In genomic region chr7:117173001-117173400, GRCh38 we compare ENCODE assay signal across 22 cellular contexts.
"Had no signal": no experiment of that assay in that cellular context is flagged by ENCODE, and none has a peak within 500 bp of the region (broad histone marks: within the 10 kb centered on the region; RNA-seq: fewer than 3 reads in every experiment).

No MANE protein-coding gene starts in this region.

- H3K4me1 ChIP-seq: esophagus squamous epithelium, parathyroid adenoma, right lobe of liver, suprapubic skin had no signal

- H3K9ac ChIP-seq: parathyroid adenoma had no signal

- H3K27me3 ChIP-seq: esophagus squamous epithelium, heart right ventricle, right lobe of liver, suprapubic skin, tibial nerve had no signal

- H3K27ac ChIP-seq: esophagus squamous epithelium, heart right ventricle, parathyroid adenoma, right lobe of liver, skin epidermis, suprapubic skin, tibial nerve, VCaP had no signal

- ATAC-seq: activated CD4-positive, CD25-positive, alpha-beta regulatory T cell treated with anti-CD3 and anti-CD28 coated beads, Interleukin-2, amount 50 U/mL, for 24 hours; activated T-cell treated with anti-CD3 and anti-CD28 coated beads, Interleukin-2, amount 50 U/mL, for 72 hours; heart right ventricle; left lobe of liver; right lobe of liver; stimulated activated effector memory CD8-positive, alpha-beta T cell treated with anti-CD3 and anti-CD28 coated beads, Interleukin-12 subunit alpha, Interleukin-12 subunit beta, amount 100 ng/mL, for 72 hours; stimulated activated naive CD8-positive, alpha-beta T cell treated with anti-CD3 and anti-CD28 coated beads, Interleukin-15, amount 100 ng/mL, for 72 hours; T-cell had no signal

- DNase-seq: activated CD4-positive, alpha-beta memory T cell treated with anti-CD3 and anti-CD28 coated beads, Interleukin-2, amount 10 ng/mL, durations not matched to agents 7 days and 5 days; activated CD4-positive, alpha-beta T cell treated with anti-CD3 and anti-CD28 coated beads, Interleukin-2, amount 10 ng/mL, durations not matched to agents 24 days and 14 days; activated effector memory CD4-positive, alpha-beta T cell treated with Interleukin-2 at 50 U/mL for 16 hours; activated naive CD4-positive, alpha-beta T cell treated with anti-CD3 and anti-CD28 coated beads, Interleukin-2, amount 10 ng/mL, durations not matched to agents 7 days and 5 days; activated T-cell treated with anti-CD3 and anti-CD28 coated beads, Interleukin-2, amount 50 U/mL, for 72 hours; endodermal cell; esophagus squamous epithelium; foreskin fibroblast; heart right ventricle; immature natural killer cell; right lobe of liver; stimulated activated CD4-positive, alpha-beta T cell treated with anti-CD3 and anti-CD28 coated beads, Interleukin-2, amount 100 ng/mL, for 24 hours; stimulated activated naive CD8-positive, alpha-beta T cell treated with anti-CD3 and anti-CD28 coated beads, Interleukin-15, amount 100 ng/mL, for 72 hours; T-cell had no signal

- H3K4me3 ChIP-seq: esophagus squamous epithelium, heart right ventricle, right lobe of liver, skin epidermis, suprapubic skin, tibial nerve had no signal

- H3K9me3 ChIP-seq: esophagus squamous epithelium, heart right ventricle, right lobe of liver, suprapubic skin, tibial nerve had no signal
